21 cellular contexts compared by ENCODE assay signal in the genomic region with DNA sequence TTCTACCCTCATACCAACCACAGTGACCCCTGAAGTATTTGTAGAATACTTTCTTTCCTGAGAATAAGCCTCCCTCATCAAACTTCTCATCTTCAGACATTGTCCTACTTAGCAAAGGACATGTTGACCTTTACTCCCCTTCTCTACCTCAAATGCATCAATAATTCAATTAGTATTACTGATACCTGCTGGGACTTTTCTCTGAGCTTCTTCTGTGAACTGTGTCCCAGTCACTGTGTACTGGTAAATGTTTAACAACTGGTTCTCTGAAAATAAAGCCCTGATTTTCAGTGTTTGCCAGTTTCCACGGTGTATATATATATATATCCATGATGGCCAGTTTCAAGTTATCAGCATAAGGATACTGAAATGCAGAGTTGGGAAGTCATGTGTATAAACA. TPM values are rescaled to one million over a fixed set of nuclear protein-coding genes. Genes with fewer than 3 reads are reported as not detected.
DNase-seq lines count a peak whose midpoint lies in the region; ATAC-seq and TF ChIP-seq lines count a peak whose summit lies in the region.
"Had no signal": no experiment of that assay in that cellular context is flagged by ENCODE, and none has a peak within 500 bp of the region (broad histone marks: within the 10 kb centered on the region; RNA-seq: fewer than 3 reads in every experiment).

No MANE protein-coding gene starts in this region.

- no peaks in the 10 kb centered on the region for H3K36me3 ChIP-seq in cardiac muscle cell
- H3K36me3 ChIP-seq in hepatocyte (replicated peaks; ENCODE audit: insufficient read depth, low read depth) = no peaks in the 10 kb centered on the region

- H3K36me3 Mint-ChIP-seq in nephron (ENCODE audit: low read depth) = peaks cover 22% of the 10 kb centered on the region
- H3K36me3 Mint-ChIP-seq: CD8-positive, alpha-beta T cell had no signal

- H3K9me3 ChIP-seq in cardiac muscle cell (ENCODE audit: low read depth) (no peaks in the 10 kb centered on the region), right cardiac atrium (ENCODE audit: control insufficient read depth, low read length) (no peaks in the 10 kb centered on the region), hepatocyte (ENCODE audit: low read depth) (no peaks in the 10 kb centered on the region)
- H3K9me3 ChIP-seq: BLaER1 had no signal

- H3K4me3 ChIP-seq in cardiac muscle cell (no peak overlapping the region), right cardiac atrium (ENCODE audit: low read length) (no peak overlapping the region), hepatocyte (no peak overlapping the region)
- H3K4me3 ChIP-seq: BLaER1, GM12878 had no signal

- no peak overlapping the region for H2AFZ ChIP-seq in hepatocyte

- H3K27ac ChIP-seq in cardiac muscle cell = peak overlapping the region; percentile 46
- no peak overlapping the region for H3K27ac ChIP-seq in right cardiac atrium (ENCODE audit: low read length)
- peak overlapping the region; percentile 85 for H3K27ac ChIP-seq in hepatocyte
- H3K27ac ChIP-seq: BLaER1 had no signal

- no peaks in the 10 kb centered on the region for H4K20me1 ChIP-seq in hepatocyte (ENCODE audit: insufficient read depth, poor library complexity, severe bottlenecking)

- H3K27ac Mint-ChIP-seq in nephron = peak overlapping the region; percentile 92 to 93 (median 92)
- H3K27ac Mint-ChIP-seq: CD8-positive, alpha-beta T cell had no signal

- H3K27me3 ChIP-seq in cardiac muscle cell (no peaks in the 10 kb centered on the region), right cardiac atrium (ENCODE audit: control insufficient read depth, insufficient read depth) (no peaks in the 10 kb centered on the region), hepatocyte (no peaks in the 10 kb centered on the region)
- H3K27me3 ChIP-seq: BLaER1 had no signal

- no peaks in the 10 kb centered on the region for H3K9me3 Mint-ChIP-seq in nephron
- H3K9me3 Mint-ChIP-seq: CD8-positive, alpha-beta T cell had no signal

- peak overlapping the region; percentile 58 for H3K4me2 ChIP-seq in hepatocyte
- H3K4me2 ChIP-seq: BLaER1 had no signal

- no peak for TF ChIP-seq CTCF in cardiac muscle cell (IDR thresholded peaks at IDR 0.05; ENCODE audit: low read depth, low read length)
- TF ChIP-seq CTCF in hepatocyte (IDR thresholded peaks at IDR 0.05; ENCODE audit: poor library complexity) = no peak
- TF ChIP-seq CTCF in nephron (IDR thresholded peaks at IDR 0.05; ENCODE audit: unreplicated experiment in 3 of 3) = no peak

- H3K4me1 ChIP-seq in cardiac muscle cell (ENCODE audit: low read depth) = peaks cover 7% of the 10 kb centered on the region
- H3K4me1 ChIP-seq in right cardiac atrium (ENCODE audit: control insufficient read depth, insufficient read depth, low read length) = no peaks in the 10 kb centered on the region
- peaks cover 26% of the 10 kb centered on the region for H3K4me1 ChIP-seq in hepatocyte (ENCODE audit: insufficient read depth)

- intact Hi-C loops in right cardiac atrium (cut with DNase I) = no loop called here

- no peaks in the 10 kb centered on the region for H3K9me2 ChIP-seq in hepatocyte (replicated peaks; ENCODE audit: insufficient read depth)

- peaks cover 90% of the 10 kb centered on the region for H3K79me2 ChIP-seq in hepatocyte

- WGBS in right cardiac atrium = 83% methylated on average over 1 of the region's 1 CpG
- 60% methylated on average over 1 of the region's 1 CpG for WGBS in hepatocyte (ENCODE audit: low lambda C conversion rate, missing lambda C conversion rate)

- no peak for DNase-seq in cardiac muscle cell (ENCODE audit: low read depth in 1 of 2, low spot score in 1 of 2)
- DNase-seq in right cardiac atrium = no peak
- DNase-seq in hepatocyte (ENCODE audit: low spot score) = no peak
- DNase-seq in epidermal melanocyte (ENCODE audit: insufficient read length, low spot score) = no peak
- no peak for DNase-seq in activated CD4-positive, CD25-positive, alpha-beta regulatory T cell (lab: John Stamatoyannopoulos, UW)
- DNase-seq in COR-L47 (lab: John Stamatoyannopoulos, UW) = no peak
- DNase-seq: 8988T; CD8-positive, alpha-beta T cell; DMS 273 treated with DMSO at 0.1 percent for 48 hours; GDM1; H7; Karpas-422; MM.1S; NCI-H1092 treated with DMSO at 0.1 percent for 48 hours; NCI-H2081 treated with DMSO at 0.1 percent for 48 hours; NCI-H524; Right ventricle myocardium superior had no signal

- no peaks in the 10 kb centered on the region for H3K27me3 Mint-ChIP-seq in nephron (ENCODE audit: low read depth)

- no peak for ATAC-seq in right cardiac atrium
- ATAC-seq in GM18907 (IDR thresholded peaks at IDR 0.05; ENCODE audit: unreplicated experiment) = no peak
- ATAC-seq: CD8-positive, alpha-beta T cell had no signal

- peak overlapping the region in 1 of 3 experiments; percentile 62 for H3K4me3 Mint-ChIP-seq in nephron
- H3K4me3 Mint-ChIP-seq: CD8-positive, alpha-beta T cell had no signal

- peaks cover 22% of the 10 kb centered on the region for H3K4me1 Mint-ChIP-seq in nephron

RNA-seq across cellular contexts. Expression of a gene that starts 12.2 kb away (rescaled TPM):
- 16.9 and 34.2 TPM in 2 replicates for total RNA-seq in cardiac muscle cell
- 38.2 and 39.0 TPM in 2 replicates for polyA plus RNA-seq in cardiac muscle cell
- 10 to 100 TPM in 3 of 4 donors, 1 to 10 TPM in 1; 7.9 to 14.0 (median 13.1) TPM for total RNA-seq in right cardiac atrium
- polyA plus RNA-seq in right cardiac atrium = 5.0 TPM
- 51.0 and 55.5 TPM in 2 replicates for total RNA-seq in hepatocyte
- polyA plus RNA-seq in hepatocyte = 21.6 and 22.2 TPM in 2 replicates
